In the genomic region with DNA sequence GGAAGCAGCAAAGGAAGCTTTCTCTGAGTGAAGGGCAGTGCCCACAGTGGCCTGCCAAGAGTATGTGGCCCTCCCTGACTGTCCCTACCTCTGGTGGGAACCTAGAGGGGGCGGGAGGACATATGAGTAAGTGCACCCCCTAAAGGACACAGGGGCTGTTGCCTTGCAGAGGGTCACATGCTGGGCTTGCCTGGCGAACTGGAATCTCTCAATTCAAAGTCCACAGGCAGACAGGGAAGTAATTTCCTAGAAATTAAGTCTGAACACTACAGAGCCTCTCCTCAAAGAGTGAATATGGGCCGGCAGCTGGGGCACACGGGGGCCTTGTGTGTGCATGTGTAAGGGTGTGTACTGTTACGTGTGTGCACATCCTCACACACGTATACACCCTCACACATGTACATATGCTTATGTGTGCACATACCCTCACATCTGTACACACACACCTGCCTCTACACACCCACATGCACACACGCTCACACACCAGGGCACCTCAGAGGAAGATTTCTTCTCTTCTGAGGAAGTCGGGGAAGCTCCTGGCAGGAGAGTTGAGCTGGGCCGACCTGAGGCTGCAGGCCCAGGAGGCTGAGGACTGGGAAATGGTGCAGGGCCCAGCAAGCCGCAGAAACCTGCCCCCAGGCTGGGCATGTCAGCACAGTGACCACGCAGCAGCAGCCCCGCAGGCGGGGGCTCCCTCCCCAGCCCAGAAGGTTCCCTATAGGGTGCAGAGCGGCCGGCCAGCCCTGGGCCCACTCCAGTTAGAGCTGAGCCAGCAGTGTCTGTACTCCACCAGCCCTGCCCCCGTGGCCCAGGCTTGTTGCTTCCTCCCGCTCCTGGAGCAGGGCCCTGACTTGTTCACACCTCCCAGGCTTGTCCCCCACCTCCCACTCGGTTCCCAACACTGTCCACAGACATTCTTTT, we compare ENCODE assay signal across 1 cellular context.
TF ChIP-seq lines count a peak whose summit lies in the region.

No MANE protein-coding gene starts in this region.

TF ChIP-seq in GM12878, 131 proteins besides CTCF, POLR2A, EP300 and RAD21 (continued from another document):
- TF ChIP-seq PRDM15 (CRISPR knock-in tag; IDR thresholded peaks at IDR 0.05) (no peak), YBX1 (IDR thresholded peaks at IDR 0.05) (no peak), SREBF1 (IDR thresholded peaks at IDR 0.05; ENCODE audit: low read length) (no peak)
- TF ChIP-seq, protein P1, sequence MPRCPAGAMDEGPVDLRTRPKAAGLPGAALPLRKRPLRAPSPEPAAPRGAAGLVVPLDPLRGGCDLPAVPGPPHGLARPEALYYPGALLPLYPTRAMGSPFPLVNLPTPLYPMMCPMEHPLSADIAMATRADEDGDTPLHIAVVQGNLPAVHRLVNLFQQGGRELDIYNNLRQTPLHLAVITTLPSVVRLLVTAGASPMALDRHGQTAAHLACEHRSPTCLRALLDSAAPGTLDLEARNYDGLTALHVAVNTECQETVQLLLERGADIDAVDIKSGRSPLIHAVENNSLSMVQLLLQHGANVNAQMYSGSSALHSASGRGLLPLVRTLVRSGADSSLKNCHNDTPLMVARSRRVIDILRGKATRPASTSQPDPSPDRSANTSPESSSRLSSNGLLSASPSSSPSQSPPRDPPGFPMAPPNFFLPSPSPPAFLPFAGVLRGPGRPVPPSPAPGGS (IDR thresholded peaks at IDR 0.05; ENCODE audit: borderline replicate concordance, insufficient read depth, low read depth, low read length, poor library complexity, severe bottlenecking): peak; percentile 74
TF ChIP-seq in GM12878: peak in this region for 1.
